In the genomic region with DNA sequence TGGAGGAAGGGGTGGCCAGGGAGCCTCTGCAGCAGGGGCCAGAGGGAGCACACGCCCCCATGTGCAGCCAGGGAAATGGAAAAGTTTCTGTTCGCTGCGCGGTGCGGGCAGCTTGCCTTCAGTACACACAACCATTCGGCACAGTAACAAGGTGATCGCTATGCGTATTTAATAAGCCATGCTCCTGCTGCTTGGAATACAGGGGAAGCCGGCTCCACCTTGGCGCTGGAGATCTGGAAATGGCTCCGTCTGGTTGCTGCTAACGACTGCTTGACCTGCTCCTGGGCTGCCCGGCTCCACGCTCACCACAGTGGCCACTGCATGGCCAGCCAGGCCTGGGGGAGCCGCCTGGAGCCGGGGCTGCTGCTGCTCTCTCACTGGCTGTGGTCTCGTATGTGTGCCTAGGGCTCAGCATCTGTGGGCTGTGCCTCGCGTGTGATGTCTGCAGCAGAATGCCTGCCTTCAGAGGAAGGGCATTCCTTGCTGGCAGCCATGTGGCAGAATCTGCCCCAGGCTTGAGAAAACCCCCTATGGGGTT, we compare ENCODE assay signal across 18 cellular contexts.
A peak's percentile ranks its signal among the peaks of the same experiment; 100 is the strongest.
DNase-seq lines count a peak whose midpoint lies in the region; ATAC-seq, FAIRE-seq and TF ChIP-seq lines count a peak whose summit lies in the region.
"Had no signal": no experiment of that assay in that cellular context is flagged by ENCODE, and none has a peak within 500 bp of the region (broad histone marks: within the 10 kb centered on the region; RNA-seq: fewer than 3 reads in every experiment).

No MANE protein-coding gene starts in this region.

- H3K9ac ChIP-seq in HepG2 (ENCODE audit: insufficient read depth, low read depth, low read length) = no peak overlapping the region

- 92% methylated on average over 2 of the region's 19 CpGs for WGBS in HepG2 (ENCODE audit: low lambda C conversion rate)
- WGBS in right lobe of liver (ENCODE audit: insufficient coverage, low coverage, low lambda C conversion rate, missing lambda C conversion rate) = 80% methylated on average over 1 of the region's 19 CpGs

- peaks cover 60% of the 10 kb centered on the region; the same call in 1 of the 2 replicates for H4K20me1 ChIP-seq in HepG2 (ENCODE audit: insufficient read depth, low read length)

- no peak for TF ChIP-seq POLR2A in HepG2 (IDR thresholded peaks at IDR 0.05; ENCODE audit: insufficient read depth in 1 of 2, low read depth in 2 of 2, low read length in 2 of 2)
- no peak for TF ChIP-seq POLR2A in right lobe of liver (IDR thresholded peaks at IDR 0.05)

- no peak overlapping the region for H3K4me3 ChIP-seq in HepG2 (replicated peaks in 1 of 3; ENCODE audit: insufficient read depth in 1 of 3, low read depth in 2 of 3, low read length in 3 of 3)
- no peak overlapping the region for H3K4me3 ChIP-seq in right lobe of liver

- H3K9me3 Mint-ChIP-seq in brain (no peaks in the 10 kb centered on the region), nephron progenitor cell (no peaks in the 10 kb centered on the region)

- H3K4me2 ChIP-seq in HepG2 (ENCODE audit: low read depth, low read length) = no peak overlapping the region

- no peaks in the 10 kb centered on the region for H3K4me1 ChIP-seq in HepG2 (ENCODE audit: insufficient read depth, low read length)
- H3K4me1 ChIP-seq in right lobe of liver = peaks cover 0 to 4% (median 0%) of the 10 kb centered on the region in 4 donors

- POLR2A ChIA-PET in HepG2 (lab: Yijun Ruan, JAX) = no interaction called here

- CTCF ChIA-PET in HepG2 (lab: Yijun Ruan, JAX; ENCODE audit: low intra/inter-chr PET ratio, low total read pairs) = no interaction called here

- intact Hi-C loops in HepG2 (cut with micrococcal nuclease; ENCODE audit: unreplicated experiment) (no loop called here), right lobe of liver (cut with DNase I) (no loop called here)

- H3K4me1 Mint-ChIP-seq in brain = peaks cover 67% of the 10 kb centered on the region
- H3K4me1 Mint-ChIP-seq in nephron progenitor cell = peaks cover 37% of the 10 kb centered on the region
- H3K4me1 Mint-ChIP-seq in T-helper 17 cell = no peaks in the 10 kb centered on the region

- no peaks in the 10 kb centered on the region for H3K79me2 ChIP-seq in HepG2 (ENCODE audit: insufficient read depth, low read length)

- H3K27me3 ChIP-seq in HepG2 (ENCODE audit: control insufficient read depth in 1 of 2, insufficient read depth in 2 of 2, low read length in 2 of 2) (no peaks in the 10 kb centered on the region; a peak in 1 of 5 replicates), right lobe of liver (no peaks in the 10 kb centered on the region)

- DNase-seq in HepG2 (ENCODE audit: low spot score) (no peak), right lobe of liver (no peak), nephron progenitor cell (no peak), T-helper 17 cell (no peak)
- DNase-seq: KBM-7, NCI-H1105 treated with DMSO at 0.1 percent for 48 hours, NCI-H187, NCI-H446, NCI-H526 treated with DMSO at 0.1 percent for 48 hours, SW 1271 had no signal

- TF ChIP-seq CTCF in HepG2 (CRISPR knock-in tag; IDR thresholded peaks at IDR 0.05) (no peak), right lobe of liver (IDR thresholded peaks at IDR 0.05) (no peak), brain (conservative IDR thresholded peaks at IDR 0.05) (no peak), nephron progenitor cell (IDR thresholded peaks at IDR 0.05) (no peak)

- no peak overlapping the region for H2AFZ ChIP-seq in HepG2 (ENCODE audit: low read length)

- H3K4me3 Mint-ChIP-seq in brain (no peak overlapping the region), nephron progenitor cell (no peak overlapping the region), T-helper 17 cell (no peak overlapping the region)

- H3K27me3 Mint-ChIP-seq in brain (no peaks in the 10 kb centered on the region), nephron progenitor cell (ENCODE audit: low read depth, poor library complexity) (peaks cover 3% of the 10 kb centered on the region), T-helper 17 cell (peaks cover 9% of the 10 kb centered on the region)

- H3K27ac Mint-ChIP-seq in brain (peak overlapping the region in 4 of 5 experiments; percentile 62 to 95 (median 86)), nephron progenitor cell (peak overlapping the region; percentile 94), T-helper 17 cell (no peak overlapping the region)

- TF ChIP-seq EP300 in HepG2 (IDR thresholded peaks at IDR 0.05; ENCODE audit: low read depth in 2 of 2, low read length in 2 of 2) (no peak), HepG2 (CRISPR knock-in tag; IDR thresholded peaks at IDR 0.05; ENCODE audit: borderline replicate concordance) (no peak)

- no peak overlapping the region for H3K27ac ChIP-seq in HepG2 (ENCODE audit: extremely low read length, insufficient read depth, low read length)
- H3K27ac ChIP-seq in right lobe of liver = no peak overlapping the region

- in situ Hi-C loops in HepG2 (cut with HindIII; ENCODE audit: extremely low pct_ligation_motif_present, low pct_unique_long_range_greater_than_20kb) = no loop called here

- BruUV-seq in HepG2 (replicated peaks; lab: Mats Ljungman, UMichigan) = no TSS peak

- no peak for TF ChIP-seq RAD21 in HepG2 (CRISPR knock-in tag; IDR thresholded peaks at IDR 0.05)

- no peaks in the 10 kb centered on the region for H3K9me3 ChIP-seq in HepG2 (ENCODE audit: low read length)
- H3K9me3 ChIP-seq in right lobe of liver = no peaks in the 10 kb centered on the region
- H3K9me3 ChIP-seq in T-helper 17 cell (ENCODE audit: control insufficient read depth, low read length, poor library complexity, severe bottlenecking) = no peaks in the 10 kb centered on the region

- FAIRE-seq in HepG2 (lab: Jason Lieb, UNC) = no peak
- FAIRE-seq: GM12891, GM18507, H1, RCC 7860 had no signal

- ATAC-seq in HepG2 = no peak
- ATAC-seq in right lobe of liver = no peak
- no peak for ATAC-seq in T-helper 17 cell
- ATAC-seq in HG02970 (IDR thresholded peaks at IDR 0.05; ENCODE audit: low FRiP score, unreplicated experiment) = no peak
- ATAC-seq in GM21825 (IDR thresholded peaks at IDR 0.05; ENCODE audit: unreplicated experiment) = no peak
- ATAC-seq: Right ventricle myocardium inferior had no signal

- H3K36me3 ChIP-seq in HepG2 (replicated peaks in 1 of 2; ENCODE audit: control insufficient read depth in 1 of 2, insufficient read depth in 2 of 2, low read length in 2 of 2) (peaks cover 50 to 90% of the 10 kb centered on the region in 2 experiments), right lobe of liver (peaks cover 0 to 85% (median 38%) of the 10 kb centered on the region in 4 donors)

- peaks cover 23% of the 10 kb centered on the region for H3K36me3 Mint-ChIP-seq in brain
- H3K36me3 Mint-ChIP-seq in nephron progenitor cell (ENCODE audit: low read depth) = peaks cover 10% of the 10 kb centered on the region
- no peaks in the 10 kb centered on the region for H3K36me3 Mint-ChIP-seq in T-helper 17 cell (ENCODE audit: low read depth)

TF ChIP-seq in HepG2, 621 proteins besides CTCF, POLR2A, EP300 and RAD21:
- TF ChIP-seq AGO2 (optimal IDR thresholded peaks at IDR 0.05; ENCODE audit: low read depth, low read length) (peak; percentile 18), DMAP1 (CRISPR knock-in tag; IDR thresholded peaks at IDR 0.05) (no peak)
